20 cellular contexts compared by ENCODE assay signal in genomic region chr7:1114088-1114487, GRCh38. TPM values are rescaled to one million over a fixed set of nuclear protein-coding genes. Genes with fewer than 3 reads are reported as not detected.
DNase-seq lines count a peak whose midpoint lies in the region; ATAC-seq, FAIRE-seq and TF ChIP-seq lines count a peak whose summit lies in the region.
"Had no signal": no experiment of that assay in that cellular context is flagged by ENCODE, and none has a peak within 500 bp of the region (broad histone marks: within the 10 kb centered on the region; RNA-seq: fewer than 3 reads in every experiment).

No MANE protein-coding gene starts in this region.

- ATAC-seq in left cardiac atrium (no peak), heart right ventricle (no peak), right cardiac atrium (peak in 1 of 2 donors; percentile 8)
- no peak for ATAC-seq in CD4-positive, alpha-beta T cell (ENCODE audit: poor library complexity)

- FAIRE-seq in urothelium cell line (lab: Jason Lieb, UNC), result peak; percentile 42
- FAIRE-seq: A204.1 had no signal

- peaks cover 8% of the 10 kb centered on the region for H3K4me1 Mint-ChIP-seq in CD4-positive, alpha-beta T cell (ENCODE audit: low read depth)

- no peaks in the 10 kb centered on the region for H3K36me3 ChIP-seq in heart right ventricle
- H3K36me3 ChIP-seq: SJCRH30 had no signal

- H3K27ac ChIP-seq in heart right ventricle (no peak overlapping the region), right cardiac atrium (ENCODE audit: low read length) (no peak overlapping the region)
- H3K27ac ChIP-seq in CD4-positive, alpha-beta T cell (ENCODE audit: low read depth, low read length), result no peak overlapping the region
- H3K27ac ChIP-seq: RWPE1, SJCRH30 had no signal

- H3K27ac Mint-ChIP-seq in CD4-positive, alpha-beta T cell, result no peak overlapping the region

- H3K9me3 Mint-ChIP-seq in CD4-positive, alpha-beta T cell, result no peaks in the 10 kb centered on the region

- CTCF ChIA-PET in CD4-positive, alpha-beta T cell (lab: Charles Lee), result no interaction called here

- TF ChIP-seq CTCF in heart right ventricle (IDR thresholded peaks at IDR 0.05), result no peak
- TF ChIP-seq CTCF in CD4-positive, alpha-beta T cell (IDR thresholded peaks at IDR 0.05), result no peak

- DNase-seq in left cardiac atrium (peak; percentile 7), heart right ventricle (no peak), right cardiac atrium (peak in 2 of 3 donors; percentile 15 to 39), posterior vena cava (ENCODE audit: low spot score) (peak; percentile 72), urothelium cell line (ENCODE audit: low spot score) (no peak), mucosa of gallbladder (ENCODE audit: low spot score) (no peak)
- DNase-seq in stimulated activated CD4-positive, alpha-beta T cell treated with anti-CD3 and anti-CD28 coated beads, Interleukin-2, amount 100 ng/mL, for 24 hours, result no peak
- no peak for DNase-seq in CD4-positive, alpha-beta T cell
- DNase-seq: COR-L47, DMS79, Karpas-422, MV-4-11, NCI-H1105 treated with DMSO at 0.1 percent for 48 hours, NCI-H2029 treated with DMSO at 0.1 percent for 48 hours, NCI-H226, NCI-H510A treated with DMSO at 0.1 percent for 48 hours, NCI-H748 treated with DMSO at 0.1 percent for 48 hours, SJCRH30 had no signal

- H3K36me3 Mint-ChIP-seq in CD4-positive, alpha-beta T cell (ENCODE audit: low read depth), result peaks cover 5% of the 10 kb centered on the region

- H3K4me3 Mint-ChIP-seq in CD4-positive, alpha-beta T cell, result no peak overlapping the region

- H3K27me3 ChIP-seq in heart right ventricle (no peaks in the 10 kb centered on the region), right cardiac atrium (ENCODE audit: control insufficient read depth, insufficient read depth) (no peaks in the 10 kb centered on the region)
- H3K27me3 ChIP-seq in CD4-positive, alpha-beta T cell (ENCODE audit: control insufficient read depth, insufficient read depth, low read length), result no peaks in the 10 kb centered on the region
- H3K27me3 ChIP-seq: SJCRH30 had no signal

- intact Hi-C loops in left cardiac atrium (cut with DNase I), result no loop called here
- intact Hi-C loops in heart right ventricle (cut with DNase I), result no loop called here
- intact Hi-C loops in right cardiac atrium (cut with DNase I), result no loop called here
- intact Hi-C loops in posterior vena cava (cut with DNase I), result no loop called here
- intact Hi-C loops in CD4-positive, alpha-beta T cell (cut with DNase I, micrococcal nuclease), result no loop called here

- H3K4me3 ChIP-seq in heart right ventricle (no peak overlapping the region), right cardiac atrium (ENCODE audit: low read length) (no peak overlapping the region)
- H3K4me3 ChIP-seq: SJCRH30 had no signal

- no peaks in the 10 kb centered on the region for H3K9me3 ChIP-seq in heart right ventricle
- no peaks in the 10 kb centered on the region for H3K9me3 ChIP-seq in right cardiac atrium (ENCODE audit: control insufficient read depth, low read length)
- no peaks in the 10 kb centered on the region for H3K9me3 ChIP-seq in CD4-positive, alpha-beta T cell (ENCODE audit: control insufficient read depth, low read length)
- H3K9me3 ChIP-seq: SJCRH30 had no signal

- H3K4me1 ChIP-seq in heart right ventricle (peaks cover 0 to 13% (median 0%) of the 10 kb centered on the region in 9 donors), right cardiac atrium (ENCODE audit: control insufficient read depth, insufficient read depth, low read length) (no peaks in the 10 kb centered on the region)
- H3K4me1 ChIP-seq: SJCRH30 had no signal

- no peaks in the 10 kb centered on the region for H3K27me3 Mint-ChIP-seq in CD4-positive, alpha-beta T cell

- WGBS in heart right ventricle, 2 donors, result 89 to 91% methylated on average over 13 of the region's 13 CpGs
- 92% methylated on average over 13 of the region's 13 CpGs for WGBS in right cardiac atrium

- POLR2A ChIA-PET in CD4-positive, alpha-beta T cell (lab: Charles Lee), result no interaction called here

RNA-seq across cellular contexts. Expression of gene GPER1, which starts 26.2 kb away (rescaled TPM):
- total RNA-seq in left cardiac atrium (1 to 10 TPM; 4.6 to 7.6 TPM), heart right ventricle (1 to 10 TPM; 1.1 to 4.7 (median 1.7) TPM), right cardiac atrium (1 to 10 TPM; 3.0 to 6.7 (median 4.5) TPM), posterior vena cava (1 to 10 TPM; 5.5 to 6.6 TPM), mucosa of gallbladder (4.7 TPM)
- polyA plus RNA-seq in heart right ventricle (1 to 10 TPM; 3.0 to 4.5 TPM), right cardiac atrium (3.6 TPM)
- not detected for total RNA-seq in CD4-positive, alpha-beta T cell
- total RNA-seq: SJCRH30 had no signal

RNA-seq across cellular contexts. Expression of gene ZFAND2A, which starts 45.9 kb away (rescaled TPM):
- 10 to 100 TPM in 1 of 2 donors, 1 to 10 TPM in 1; 9.8 to 16.7 TPM for total RNA-seq in left cardiac atrium
- 10 to 100 TPM in 4 of 10 donors, 1 to 10 TPM in 6; 4.4 to 11.2 (median 7.7) TPM for total RNA-seq in heart right ventricle
- polyA plus RNA-seq in heart right ventricle, result 10 to 100 TPM; 26.9 to 32.6 TPM
- 10 to 100 TPM in 3 of 4 donors, 1 to 10 TPM in 1; 8.9 to 13.2 (median 11.5) TPM for total RNA-seq in right cardiac atrium
- 19.0 TPM for polyA plus RNA-seq in right cardiac atrium
- total RNA-seq in posterior vena cava, result 10 to 100 TPM; 22.6 to 30.9 TPM
- 19.2 TPM for total RNA-seq in mucosa of gallbladder
- 10 to 100 TPM; 92.3 to 92.5 TPM for total RNA-seq in CD4-positive, alpha-beta T cell

Comparison
In these comparisons a context has a peak if more than half of its experiments do, and no peak if none do; other contexts are left out.
1. DNase-seq: peak in left cardiac atrium (single experiment), right cardiac atrium (2 of 3) and posterior vena cava (single experiment); none in heart right ventricle (0 of 2), urothelium cell line (single experiment), mucosa of gallbladder (single experiment), stimulated activated CD4-positive, alpha-beta T cell treated with anti-CD3 and anti-CD28 coated beads, Interleukin-2, amount 100 ng/mL, for 24 hours (0 of 2) and CD4-positive, alpha-beta T cell (0 of 10).